ENCODE assay signal across 1 cellular context in the genomic region with DNA sequence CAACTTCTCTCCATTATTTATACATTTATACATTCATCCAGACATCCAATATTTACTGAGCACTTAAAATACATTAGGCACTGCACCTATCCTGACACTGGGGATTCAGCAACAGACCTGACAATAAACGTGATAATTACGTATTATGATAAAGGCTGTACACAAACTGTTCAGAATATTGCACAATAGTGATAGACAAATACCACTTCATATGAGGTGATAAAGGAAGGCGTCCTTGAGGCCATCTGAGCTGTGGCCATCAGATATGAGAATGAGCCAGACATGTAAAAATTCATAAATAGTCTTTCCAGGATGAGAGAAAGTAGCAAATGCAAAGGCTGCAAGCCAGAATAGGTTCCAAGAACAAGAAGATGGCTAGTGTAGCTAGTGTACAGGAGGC.
TF ChIP-seq lines count a peak whose summit lies in the region.

No MANE protein-coding gene starts in this region.

TF ChIP-seq in WTC11, 78 proteins besides CTCF, POLR2A, EP300 and RAD21 (continued from another document):
- TF ChIP-seq, protein P1, sequence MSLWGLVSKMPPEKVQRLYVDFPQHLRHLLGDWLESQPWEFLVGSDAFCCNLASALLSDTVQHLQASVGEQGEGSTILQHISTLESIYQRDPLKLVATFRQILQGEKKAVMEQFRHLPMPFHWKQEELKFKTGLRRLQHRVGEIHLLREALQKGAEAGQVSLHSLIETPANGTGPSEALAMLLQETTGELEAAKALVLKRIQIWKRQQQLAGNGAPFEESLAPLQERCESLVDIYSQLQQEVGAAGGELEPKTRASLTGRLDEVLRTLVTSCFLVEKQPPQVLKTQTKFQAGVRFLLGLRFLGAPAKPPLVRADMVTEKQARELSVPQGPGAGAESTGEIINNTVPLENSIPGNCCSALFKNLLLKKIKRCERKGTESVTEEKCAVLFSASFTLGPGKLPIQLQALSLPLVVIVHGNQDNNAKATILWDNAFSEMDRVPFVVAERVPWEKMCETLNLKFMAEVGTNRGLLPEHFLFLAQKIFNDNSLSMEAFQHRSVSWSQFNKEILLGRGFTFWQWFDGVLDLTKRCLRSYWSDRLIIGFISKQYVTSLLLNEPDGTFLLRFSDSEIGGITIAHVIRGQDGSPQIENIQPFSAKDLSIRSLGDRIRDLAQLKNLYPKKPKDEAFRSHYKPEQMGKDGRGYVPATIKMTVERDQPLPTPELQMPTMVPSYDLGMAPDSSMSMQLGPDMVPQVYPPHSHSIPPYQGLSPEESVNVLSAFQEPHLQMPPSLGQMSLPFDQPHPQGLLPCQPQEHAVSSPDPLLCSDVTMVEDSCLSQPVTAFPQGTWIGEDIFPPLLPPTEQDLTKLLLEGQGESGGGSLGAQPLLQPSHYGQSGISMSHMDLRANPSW (CRISPR knock-in tag; conservative IDR thresholded peaks at IDR 0.05; ENCODE audit: low read depth) = no peak
- TF ChIP-seq ZNF317 (CRISPR knock-in tag; IDR thresholded peaks at IDR 0.05; ENCODE audit: borderline replicate concordance, low read depth) = no peak
- no peak for TF ChIP-seq ZNF416 (CRISPR knock-in tag; IDR thresholded peaks at IDR 0.05)
- TF ChIP-seq ZNF396 (CRISPR knock-in tag; IDR thresholded peaks at IDR 0.05; ENCODE audit: borderline replicate concordance) = no peak
- TF ChIP-seq, protein P2, sequence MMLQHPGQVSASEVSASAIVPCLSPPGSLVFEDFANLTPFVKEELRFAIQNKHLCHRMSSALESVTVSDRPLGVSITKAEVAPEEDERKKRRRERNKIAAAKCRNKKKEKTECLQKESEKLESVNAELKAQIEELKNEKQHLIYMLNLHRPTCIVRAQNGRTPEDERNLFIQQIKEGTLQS (CRISPR knock-in tag; conservative IDR thresholded peaks at IDR 0.05) = no peak
- TF ChIP-seq, protein P3, sequence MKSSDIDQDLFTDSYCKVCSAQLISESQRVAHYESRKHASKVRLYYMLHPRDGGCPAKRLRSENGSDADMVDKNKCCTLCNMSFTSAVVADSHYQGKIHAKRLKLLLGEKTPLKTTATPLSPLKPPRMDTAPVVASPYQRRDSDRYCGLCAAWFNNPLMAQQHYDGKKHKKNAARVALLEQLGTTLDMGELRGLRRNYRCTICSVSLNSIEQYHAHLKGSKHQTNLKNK (CRISPR knock-in tag; IDR thresholded peaks at IDR 0.05) = no peak
- no peak for TF ChIP-seq ZBTB21 (CRISPR knock-in tag; IDR thresholded peaks at IDR 0.05; ENCODE audit: borderline replicate concordance)
- TF ChIP-seq, protein P4, sequence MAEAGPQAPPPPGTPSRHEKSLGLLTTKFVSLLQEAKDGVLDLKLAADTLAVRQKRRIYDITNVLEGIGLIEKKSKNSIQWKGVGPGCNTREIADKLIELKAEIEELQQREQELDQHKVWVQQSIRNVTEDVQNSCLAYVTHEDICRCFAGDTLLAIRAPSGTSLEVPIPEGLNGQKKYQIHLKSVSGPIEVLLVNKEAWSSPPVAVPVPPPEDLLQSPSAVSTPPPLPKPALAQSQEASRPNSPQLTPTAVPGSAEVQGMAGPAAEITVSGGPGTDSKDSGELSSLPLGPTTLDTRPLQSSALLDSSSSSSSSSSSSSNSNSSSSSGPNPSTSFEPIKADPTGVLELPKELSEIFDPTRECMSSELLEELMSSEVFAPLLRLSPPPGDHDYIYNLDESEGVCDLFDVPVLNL (CRISPR knock-in tag; IDR thresholded peaks at IDR 0.05; ENCODE audit: borderline replicate concordance, low read depth) = no peak
- TF ChIP-seq, protein P5, sequence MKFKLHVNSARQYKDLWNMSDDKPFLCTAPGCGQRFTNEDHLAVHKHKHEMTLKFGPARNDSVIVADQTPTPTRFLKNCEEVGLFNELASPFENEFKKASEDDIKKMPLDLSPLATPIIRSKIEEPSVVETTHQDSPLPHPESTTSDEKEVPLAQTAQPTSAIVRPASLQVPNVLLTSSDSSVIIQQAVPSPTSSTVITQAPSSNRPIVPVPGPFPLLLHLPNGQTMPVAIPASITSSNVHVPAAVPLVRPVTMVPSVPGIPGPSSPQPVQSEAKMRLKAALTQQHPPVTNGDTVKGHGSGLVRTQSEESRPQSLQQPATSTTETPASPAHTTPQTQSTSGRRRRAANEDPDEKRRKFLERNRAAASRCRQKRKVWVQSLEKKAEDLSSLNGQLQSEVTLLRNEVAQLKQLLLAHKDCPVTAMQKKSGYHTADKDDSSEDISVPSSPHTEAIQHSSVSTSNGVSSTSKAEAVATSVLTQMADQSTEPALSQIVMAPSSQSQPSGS (CRISPR knock-in tag; IDR thresholded peaks at IDR 0.05; ENCODE audit: borderline replicate concordance, low read depth) = no peak
- TF ChIP-seq GRHL2 (CRISPR knock-in tag; IDR thresholded peaks at IDR 0.05; ENCODE audit: insufficient replicate concordance, severe bottlenecking) = no peak
- TF ChIP-seq GTF2I (CRISPR knock-in tag; conservative IDR thresholded peaks at IDR 0.05) = no peak
- TF ChIP-seq, protein P6, sequence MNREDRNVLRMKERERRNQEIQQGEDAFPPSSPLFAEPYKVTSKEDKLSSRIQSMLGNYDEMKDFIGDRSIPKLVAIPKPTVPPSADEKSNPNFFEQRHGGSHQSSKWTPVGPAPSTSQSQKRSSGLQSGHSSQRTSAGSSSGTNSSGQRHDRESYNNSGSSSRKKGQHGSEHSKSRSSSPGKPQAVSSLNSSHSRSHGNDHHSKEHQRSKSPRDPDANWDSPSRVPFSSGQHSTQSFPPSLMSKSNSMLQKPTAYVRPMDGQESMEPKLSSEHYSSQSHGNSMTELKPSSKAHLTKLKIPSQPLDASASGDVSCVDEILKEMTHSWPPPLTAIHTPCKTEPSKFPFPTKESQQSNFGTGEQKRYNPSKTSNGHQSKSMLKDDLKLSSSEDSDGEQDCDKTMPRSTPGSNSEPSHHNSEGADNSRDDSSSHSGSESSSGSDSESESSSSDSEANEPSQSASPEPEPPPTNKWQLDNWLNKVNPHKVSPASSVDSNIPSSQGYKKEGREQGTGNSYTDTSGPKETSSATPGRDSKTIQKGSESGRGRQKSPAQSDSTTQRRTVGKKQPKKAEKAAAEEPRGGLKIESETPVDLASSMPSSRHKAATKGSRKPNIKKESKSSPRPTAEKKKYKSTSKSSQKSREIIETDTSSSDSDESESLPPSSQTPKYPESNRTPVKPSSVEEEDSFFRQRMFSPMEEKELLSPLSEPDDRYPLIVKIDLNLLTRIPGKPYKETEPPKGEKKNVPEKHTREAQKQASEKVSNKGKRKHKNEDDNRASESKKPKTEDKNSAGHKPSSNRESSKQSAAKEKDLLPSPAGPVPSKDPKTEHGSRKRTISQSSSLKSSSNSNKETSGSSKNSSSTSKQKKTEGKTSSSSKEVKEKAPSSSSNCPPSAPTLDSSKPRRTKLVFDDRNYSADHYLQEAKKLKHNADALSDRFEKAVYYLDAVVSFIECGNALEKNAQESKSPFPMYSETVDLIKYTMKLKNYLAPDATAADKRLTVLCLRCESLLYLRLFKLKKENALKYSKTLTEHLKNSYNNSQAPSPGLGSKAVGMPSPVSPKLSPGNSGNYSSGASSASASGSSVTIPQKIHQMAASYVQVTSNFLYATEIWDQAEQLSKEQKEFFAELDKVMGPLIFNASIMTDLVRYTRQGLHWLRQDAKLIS (CRISPR knock-in tag; IDR thresholded peaks at IDR 0.05; ENCODE audit: borderline replicate concordance) = no peak
- TF ChIP-seq, protein P7, sequence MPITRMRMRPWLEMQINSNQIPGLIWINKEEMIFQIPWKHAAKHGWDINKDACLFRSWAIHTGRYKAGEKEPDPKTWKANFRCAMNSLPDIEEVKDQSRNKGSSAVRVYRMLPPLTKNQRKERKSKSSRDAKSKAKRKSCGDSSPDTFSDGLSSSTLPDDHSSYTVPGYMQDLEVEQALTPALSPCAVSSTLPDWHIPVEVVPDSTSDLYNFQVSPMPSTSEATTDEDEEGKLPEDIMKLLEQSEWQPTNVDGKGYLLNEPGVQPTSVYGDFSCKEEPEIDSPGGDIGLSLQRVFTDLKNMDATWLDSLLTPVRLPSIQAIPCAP (CRISPR knock-in tag; IDR thresholded peaks at IDR 0.05) = no peak
- TF ChIP-seq, protein P8, sequence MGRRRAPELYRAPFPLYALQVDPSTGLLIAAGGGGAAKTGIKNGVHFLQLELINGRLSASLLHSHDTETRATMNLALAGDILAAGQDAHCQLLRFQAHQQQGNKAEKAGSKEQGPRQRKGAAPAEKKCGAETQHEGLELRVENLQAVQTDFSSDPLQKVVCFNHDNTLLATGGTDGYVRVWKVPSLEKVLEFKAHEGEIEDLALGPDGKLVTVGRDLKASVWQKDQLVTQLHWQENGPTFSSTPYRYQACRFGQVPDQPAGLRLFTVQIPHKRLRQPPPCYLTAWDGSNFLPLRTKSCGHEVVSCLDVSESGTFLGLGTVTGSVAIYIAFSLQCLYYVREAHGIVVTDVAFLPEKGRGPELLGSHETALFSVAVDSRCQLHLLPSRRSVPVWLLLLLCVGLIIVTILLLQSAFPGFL (CRISPR knock-in tag; IDR thresholded peaks at IDR 0.05; ENCODE audit: borderline replicate concordance) = no peak
